In genomic region chr1:232548651-232549050, GRCh38 we compare ENCODE assay signal across 1 cellular context.
TF ChIP-seq lines count a peak whose summit lies in the region.

No MANE protein-coding gene starts in this region.

TF ChIP-seq in GM23338, 12 proteins besides CTCF, POLR2A, EP300 and RAD21:
- no peak for TF ChIP-seq ZNF462 (CRISPR knock-in tag; IDR thresholded peaks at IDR 0.05)
- TF ChIP-seq EZH2 (IDR thresholded peaks at IDR 0.05; ENCODE audit: low read depth, unreplicated experiment), result no peak
- TF ChIP-seq POLR2AphosphoS5 (IDR thresholded peaks at IDR 0.05; ENCODE audit: low read depth), result no peak
- TF ChIP-seq ZNF114 (CRISPR knock-in tag; IDR thresholded peaks at IDR 0.05), result no peak
- no peak for TF ChIP-seq REST (IDR thresholded peaks at IDR 0.05; ENCODE audit: unreplicated experiment)
